19 cellular contexts compared by ENCODE assay signal in the genomic region with DNA sequence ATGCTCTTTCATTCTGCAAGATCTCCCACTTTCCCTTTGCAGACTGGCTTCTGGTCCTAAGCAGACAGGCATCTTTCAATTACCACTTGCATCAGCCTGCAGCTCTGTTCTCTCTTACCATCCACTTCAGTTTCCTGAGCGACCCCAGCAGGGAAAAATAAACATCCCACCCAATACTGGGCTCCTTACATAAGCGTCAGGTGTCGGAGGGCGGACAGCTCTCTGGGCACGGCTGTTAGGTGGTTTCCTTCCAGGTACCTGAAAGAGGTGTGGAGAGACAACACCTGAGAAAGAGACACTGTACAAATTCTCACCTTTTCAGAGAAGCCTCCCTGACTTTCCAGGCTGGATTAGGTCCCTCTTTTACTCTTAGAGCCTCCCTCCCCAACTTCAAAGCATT.
DNase-seq lines count a peak whose midpoint lies in the region; ATAC-seq, FAIRE-seq and TF ChIP-seq lines count a peak whose summit lies in the region.
"Had no signal": no experiment of that assay in that cellular context is flagged by ENCODE, and none has a peak within 500 bp of the region (broad histone marks: within the 10 kb centered on the region; RNA-seq: fewer than 3 reads in every experiment).

No MANE protein-coding gene starts in this region.

- H3K27me3 ChIP-seq in H1 (replicated peaks in 1 of 4; ENCODE audit: control insufficient read depth in 3 of 4, extremely low read depth in 1 of 4, insufficient read depth in 3 of 4, low read length in 3 of 4) (no peaks in the 10 kb centered on the region), vagina (no peaks in the 10 kb centered on the region)

- H3K23me2 ChIP-seq in H1 (ENCODE audit: low read depth, low read length), result no peaks in the 10 kb centered on the region; the same call in 1 of the 2 replicates

- H3K18ac ChIP-seq in H1 (ENCODE audit: extremely low read depth, low read length), result no peak overlapping the region

- no peaks in the 10 kb centered on the region for H3K79me1 ChIP-seq in H1 (ENCODE audit: low read depth, low read length)

- H2BK20ac ChIP-seq in H1 (ENCODE audit: low read length), result no peak overlapping the region

- DNase-seq in activated CD8-positive, alpha-beta memory T cell treated with anti-CD3 and anti-CD28 coated beads, Interleukin-2, amount 10 ng/mL, durations not matched to agents 7 days and 5 days, result peak; percentile 7
- no peak for DNase-seq in activated CD8-positive, alpha-beta memory T cell treated with anti-CD3 and anti-CD28 coated beads for 24 hours
- no peak for DNase-seq in WTC11 (ENCODE audit: low spot score)
- no peak for DNase-seq in H1 (ENCODE audit: low read depth in 1 of 2, low spot score in 2 of 2)
- DNase-seq in vagina (ENCODE audit: extremely low spot score in 2 of 2), result peak; percentile 25 to 71
- no peak for DNase-seq in head of caudate nucleus
- DNase-seq: C1 segment of cervical spinal cord; Calu3; CD4-positive, alpha-beta memory T cell; COR-L47; DMS53; DMS79 treated with DMSO at 0.1 percent for 48 hours; GF-D8; GOT3; H7; HCEC 1CT had no signal

- H3K4ac ChIP-seq in H1 (replicated peaks; ENCODE audit: insufficient read length, low read depth, low read length), result no peak overlapping the region

- no peak overlapping the region for H3K4me3 Mint-ChIP-seq in activated CD8-positive, alpha-beta memory T cell treated with anti-CD3 and anti-CD28 coated beads, Interleukin-2, amount 10 ng/mL, durations not matched to agents 7 days and 5 days
- no peak overlapping the region for H3K4me3 Mint-ChIP-seq in WTC11
- H3K4me3 Mint-ChIP-seq: CD4-positive, alpha-beta memory T cell had no signal

- H3K4me3 ChIP-seq in H1 (ENCODE audit: extremely low read depth in 1 of 4, insufficient read depth in 2 of 4, low read depth in 3 of 4, low read length in 4 of 4), result no peak overlapping the region
- no peak overlapping the region for H3K4me3 ChIP-seq in vagina

- no peak overlapping the region for H2BK12ac ChIP-seq in H1 (ENCODE audit: low read depth, low read length)

- H4K8ac ChIP-seq in H1 (ENCODE audit: extremely low read depth, insufficient read depth, low read length), result no peak overlapping the region

- no peaks in the 10 kb centered on the region for H4K20me1 ChIP-seq in H1 (replicated peaks in 1 of 2; ENCODE audit: control insufficient read depth in 1 of 2, insufficient read depth in 2 of 2, low read length in 2 of 2)

- no peak for ATAC-seq in activated CD8-positive, alpha-beta memory T cell treated with anti-CD3 and anti-CD28 coated beads, Interleukin-2, amount 10 ng/mL, durations not matched to agents 7 days and 5 days
- peak; percentile 57 for ATAC-seq in WTC11
- ATAC-seq in HG03097 (IDR thresholded peaks at IDR 0.05; ENCODE audit: low FRiP score, unreplicated experiment), result no peak

- H3K14ac ChIP-seq in H1 (ENCODE audit: insufficient read length), result no peak overlapping the region

- H2BK5ac ChIP-seq in H1 (ENCODE audit: low read depth, low read length), result no peak overlapping the region

- no peak overlapping the region for H3K27ac Mint-ChIP-seq in activated CD8-positive, alpha-beta memory T cell treated with anti-CD3 and anti-CD28 coated beads, Interleukin-2, amount 10 ng/mL, durations not matched to agents 7 days and 5 days
- H3K27ac Mint-ChIP-seq in WTC11, result no peak overlapping the region
- H3K27ac Mint-ChIP-seq: CD4-positive, alpha-beta memory T cell had no signal

- H3K9me3 Mint-ChIP-seq in activated CD8-positive, alpha-beta memory T cell treated with anti-CD3 and anti-CD28 coated beads, Interleukin-2, amount 10 ng/mL, durations not matched to agents 7 days and 5 days (ENCODE audit: low read depth), result peaks cover 6% of the 10 kb centered on the region
- peaks cover 7% of the 10 kb centered on the region for H3K9me3 Mint-ChIP-seq in WTC11

- CTCF ChIA-PET in activated CD8-positive, alpha-beta memory T cell treated with anti-CD3 and anti-CD28 coated beads, Interleukin-2, amount 10 ng/mL, durations not matched to agents 7 days and 5 days (lab: Charles Lee), result no interaction called here
- CTCF ChIA-PET in WTC11 (lab: Charles Lee) (interaction anchor here (1.0 to 1.4 kb wide), 3 partner anchors 18 to 263 kb away, joined by 3 to 7 read pairs (median 5); no protein-coding TSS in a partner anchor), H1 (lab: Charles Lee; ENCODE audit: partially characterized antibody) (interaction anchor here (1.0 to 2.0 kb wide), 4 partner anchors 15 to 30 kb away, joined by 3 to 9 read pairs (median 6); no protein-coding TSS in a partner anchor)

- H2BK120ac ChIP-seq in H1 (replicated peaks; ENCODE audit: low read depth, low read length), result no peak overlapping the region

- FAIRE-seq in H1 (lab: Jason Lieb, UNC), result peak; percentile 45
- FAIRE-seq: GM12891, GM18507 had no signal

- H2AK5ac ChIP-seq in H1 (ENCODE audit: low read depth, low read length), result no peak overlapping the region

- H3K4me1 Mint-ChIP-seq in activated CD8-positive, alpha-beta memory T cell treated with anti-CD3 and anti-CD28 coated beads, Interleukin-2, amount 10 ng/mL, durations not matched to agents 7 days and 5 days, result no peaks in the 10 kb centered on the region
- peaks cover 23% of the 10 kb centered on the region for H3K4me1 Mint-ChIP-seq in WTC11
- H3K4me1 Mint-ChIP-seq: CD4-positive, alpha-beta memory T cell had no signal

- no peak for TF ChIP-seq CTCF in WTC11 (IDR thresholded peaks at IDR 0.05)
- TF ChIP-seq CTCF in H1 (IDR thresholded peaks at IDR 0.05; ENCODE audit: control extremely low read depth in 1 of 3, insufficient read depth in 1 of 3, low read depth in 1 of 3, low read length in 3 of 3), result no peak
- TF ChIP-seq CTCF in vagina (IDR thresholded peaks at IDR 0.05), result no peak

- 79% methylated on average over 5 of the region's 5 CpGs; no CpG with 5 or more reads in 1 of the 2 experiments for WGBS in H1 (ENCODE audit: extremely low coverage in 1 of 2, insufficient coverage in 1 of 2, insufficient read length in 1 of 2, insufficient replicate concordance in 2 of 2, low coverage in 1 of 2, low lambda C conversion rate in 2 of 2, missing lambda C conversion rate in 1 of 2), 2 experiments

- intact Hi-C loops in vagina (cut with DNase I), result no loop called here
- intact Hi-C loops in head of caudate nucleus (cut with DNase I), result no loop called here

- H2BK15ac ChIP-seq in H1 (ENCODE audit: low read length), result no peak overlapping the region

- H3K4me2 ChIP-seq in H1 (ENCODE audit: insufficient read depth in 1 of 2, low read depth in 2 of 2, low read length in 2 of 2), result no peak overlapping the region

- no peak for TF ChIP-seq EP300 in H1 (IDR thresholded peaks at IDR 0.05; ENCODE audit: borderline replicate concordance in 1 of 2, low read depth in 2 of 2, low read length in 2 of 2)

- no peaks in the 10 kb centered on the region for H3K27me3 Mint-ChIP-seq in activated CD8-positive, alpha-beta memory T cell treated with anti-CD3 and anti-CD28 coated beads, Interleukin-2, amount 10 ng/mL, durations not matched to agents 7 days and 5 days
- no peaks in the 10 kb centered on the region for H3K27me3 Mint-ChIP-seq in WTC11 (ENCODE audit: low read depth)

- no peak for TF ChIP-seq RAD21 in H1 (IDR thresholded peaks at IDR 0.05 in 1 of 2, conservative IDR thresholded peaks at IDR 0.05 in 1 of 2; ENCODE audit: low read depth in 2 of 2, low read length in 2 of 2)

- H3K9me3 ChIP-seq in H1 (ENCODE audit: insufficient read depth in 2 of 2, low read depth in 1 of 2, low read length in 1 of 2), result no peaks in the 10 kb centered on the region
- peaks cover 4% of the 10 kb centered on the region for H3K9me3 ChIP-seq in vagina

- TF ChIP-seq POLR2A in H1 (IDR thresholded peaks at IDR 0.05; ENCODE audit: control extremely low read depth in 1 of 2, low read depth in 2 of 2, low read length in 2 of 2), result no peak
- no peak for TF ChIP-seq POLR2A in vagina (IDR thresholded peaks at IDR 0.05)

- H3K56ac ChIP-seq in H1 (replicated peaks; ENCODE audit: insufficient read length, low read depth, low read length), result no peak overlapping the region

- no peaks in the 10 kb centered on the region for H3K36me3 Mint-ChIP-seq in activated CD8-positive, alpha-beta memory T cell treated with anti-CD3 and anti-CD28 coated beads, Interleukin-2, amount 10 ng/mL, durations not matched to agents 7 days and 5 days
- no peaks in the 10 kb centered on the region for H3K36me3 Mint-ChIP-seq in WTC11
- H3K36me3 Mint-ChIP-seq: CD4-positive, alpha-beta memory T cell had no signal

- POLR2A ChIA-PET in WTC11 (lab: Charles Lee), result no interaction called here
- POLR2A ChIA-PET in H1 (lab: Charles Lee; ENCODE audit: partially characterized antibody), result interaction anchor here (1.2 kb wide), 1 partner anchor 10 kb away, joined by 3 read pairs; no protein-coding TSS in a partner anchor

- H4K91ac ChIP-seq in H1 (replicated peaks; ENCODE audit: insufficient read length, low read length), result no peak overlapping the region

- no peak overlapping the region for H2AFZ ChIP-seq in H1 (ENCODE audit: low read length)

- H3K4me1 ChIP-seq in H1 (replicated peaks in 1 of 4; ENCODE audit: control insufficient read depth in 3 of 4, insufficient read depth in 4 of 4, low read length in 3 of 4), result peaks cover 0 to 9% (median 3%) of the 10 kb centered on the region in 4 experiments; a peak in 4 of 7 replicates
- no peaks in the 10 kb centered on the region for H3K4me1 ChIP-seq in vagina

- no peaks in the 10 kb centered on the region for H3K79me2 ChIP-seq in H1 (ENCODE audit: control insufficient read depth in 1 of 2, insufficient read depth in 2 of 2, low read length in 2 of 2)

- H3K9ac ChIP-seq in H1 (replicated peaks in 1 of 4; ENCODE audit: extremely low read depth in 1 of 4, low read depth in 3 of 4, low read length in 3 of 4), result no peak overlapping the region

- no peak overlapping the region for H3K23ac ChIP-seq in H1 (ENCODE audit: insufficient read length)

- H3K27ac ChIP-seq in H1 (ENCODE audit: low read depth, low read length) (no peak overlapping the region), vagina (no peak overlapping the region)

- H3K36me3 ChIP-seq in H1 (ENCODE audit: control insufficient read depth in 2 of 4, insufficient read depth in 4 of 4, low read length in 3 of 4) (no peaks in the 10 kb centered on the region), vagina (no peaks in the 10 kb centered on the region)

- no peak overlapping the region for H4K5ac ChIP-seq in H1 (ENCODE audit: insufficient read length, low read depth, low read length)

TF ChIP-seq in WTC11, 78 proteins besides CTCF, POLR2A, EP300 and RAD21:
- TF ChIP-seq ZNF423 (CRISPR knock-in tag; IDR thresholded peaks at IDR 0.05) (no peak), FOXP1 (CRISPR knock-in tag; IDR thresholded peaks at IDR 0.05; ENCODE audit: borderline replicate concordance) (no peak)

TF ChIP-seq in H1, 55 proteins besides CTCF, POLR2A, EP300 and RAD21:
- no peak for TF ChIP-seq SP1 (IDR thresholded peaks at IDR 0.05; ENCODE audit: low read depth, low read length)
- no peak for TF ChIP-seq NRF1 (IDR thresholded peaks at IDR 0.05; ENCODE audit: low read depth, low read length)
- no peak for TF ChIP-seq SUZ12 (IDR thresholded peaks at IDR 0.05; ENCODE audit: low read length)
- TF ChIP-seq SP2 (IDR thresholded peaks at IDR 0.05; ENCODE audit: low read length), result no peak
- TF ChIP-seq EGR1 (IDR thresholded peaks at IDR 0.05; ENCODE audit: borderline replicate concordance, low read depth, low read length), result no peak
- TF ChIP-seq BCL11A (IDR thresholded peaks at IDR 0.05; ENCODE audit: low read depth in 2 of 2, low read length in 2 of 2), result no peak
- TF ChIP-seq SIRT6 (IDR thresholded peaks at IDR 0.05; ENCODE audit: low read length), result no peak
- TF ChIP-seq MAFK (IDR thresholded peaks at IDR 0.05; ENCODE audit: low read depth, low read length), result no peak

Comparison
In these comparisons a context has a peak if more than half of its experiments do, and no peak if none do; other contexts are left out.
1. DNase-seq: peak in activated CD8-positive, alpha-beta memory T cell treated with anti-CD3 and anti-CD28 coated beads, Interleukin-2, amount 10 ng/mL, durations not matched to agents 7 days and 5 days (single experiment) and vagina (2 of 2); none in activated CD8-positive, alpha-beta memory T cell treated with anti-CD3 and anti-CD28 coated beads for 24 hours (single experiment), WTC11 (single experiment), H1 (0 of 2) and head of caudate nucleus (0 of 42).